In the genomic region with DNA sequence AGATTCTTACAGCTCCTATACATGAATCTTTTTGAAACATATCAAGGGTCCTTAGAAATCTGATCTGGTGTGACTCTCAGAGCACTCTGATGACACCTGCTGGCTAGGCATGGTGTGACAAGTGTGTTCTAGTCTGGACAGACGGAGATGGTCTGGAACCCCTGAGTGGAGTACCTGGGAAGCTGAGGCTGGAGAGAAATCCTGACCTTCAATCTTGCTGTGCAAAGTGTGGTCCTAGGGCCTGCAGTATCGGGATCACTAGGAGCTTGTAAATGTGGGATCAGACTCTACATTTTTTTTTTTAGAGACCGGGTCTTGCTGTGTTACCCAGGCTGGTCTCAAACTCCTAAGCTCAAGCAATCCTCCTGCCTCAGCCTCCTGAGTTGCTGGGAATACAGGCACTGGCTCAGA, we compare ENCODE assay signal across 8 cellular contexts.
DNase-seq lines count a peak whose midpoint lies in the region; FAIRE-seq and TF ChIP-seq lines count a peak whose summit lies in the region.

No MANE protein-coding gene starts in this region.

- H3K4me1 ChIP-seq in SJSA1 (replicated peaks) = no peaks in the 10 kb centered on the region
- no peaks in the 10 kb centered on the region for H3K4me1 ChIP-seq in prostate gland (replicated peaks)
- H3K4me1 ChIP-seq in vagina = no peaks in the 10 kb centered on the region

- CTCF ChIA-PET in BJ (lab: Yijun Ruan, JAX) = interaction anchor here (0.6 to 5.8 kb wide), 22 partner anchors 10 to 482 kb away, joined by 3 to 71 read pairs (median 4); no protein-coding TSS in a partner anchor

- peak; percentile 86 for FAIRE-seq in GM19239 (lab: Jason Lieb, UNC)

- H3K27ac ChIP-seq in SJSA1 (no peak overlapping the region), prostate gland (no peak overlapping the region), vagina (no peak overlapping the region)

- intact Hi-C loops in prostate gland (cut with DNase I) = loop anchor here (2.0 kb wide), 1 partner anchor 382 kb away; no protein-coding TSS in a partner anchor
- intact Hi-C loops in vagina (cut with DNase I) = no loop called here

- DNase-seq in BJ (ENCODE audit: low read depth) = no peak
- DNase-seq in GM19239 (ENCODE audit: insufficient read length, low spot score) = peak; percentile 47
- DNase-seq in LoVo (ENCODE audit: low spot score) = peak; percentile 71
- DNase-seq in SJSA1 (ENCODE audit: low read depth in 1 of 2, low spot score in 2 of 2) = peak; percentile 44 to 67
- peak; percentile 63 for DNase-seq in activated gamma-delta T cell treated with anti-CD3 and anti-CD28 coated beads, Interleukin-2, amount 50 U/mL, for 16 hours (ENCODE audit: low read depth)
- DNase-seq in glomerular endothelial cell (ENCODE audit: extremely low read depth, low read depth, low spot score) = peak; percentile 47
- peak; percentile 61 for DNase-seq in prostate gland (ENCODE audit: low spot score)
- no peak for DNase-seq in vagina (ENCODE audit: extremely low spot score in 2 of 2)

- H3K9me3 ChIP-seq in SJSA1 (replicated peaks) (no peaks in the 10 kb centered on the region), prostate gland (no peaks in the 10 kb centered on the region), vagina (no peaks in the 10 kb centered on the region)

- 34% methylated on average over 3 of the region's 3 CpGs for WGBS in prostate gland

- H3K4me3 ChIP-seq in BJ (ENCODE audit: low read depth, low read length) = no peak overlapping the region
- H3K4me3 ChIP-seq in SJSA1 = no peak overlapping the region
- H3K4me3 ChIP-seq in prostate gland = no peak overlapping the region
- no peak overlapping the region for H3K4me3 ChIP-seq in vagina

- TF ChIP-seq POLR2A in prostate gland (IDR thresholded peaks at IDR 0.05) (no peak), vagina (IDR thresholded peaks at IDR 0.05) (no peak)

- H3K27me3 ChIP-seq in BJ (ENCODE audit: control insufficient read depth, insufficient read depth, low read length) (no peaks in the 10 kb centered on the region), SJSA1 (replicated peaks) (no peaks in the 10 kb centered on the region), prostate gland (replicated peaks; ENCODE audit: insufficient read depth) (no peaks in the 10 kb centered on the region), vagina (no peaks in the 10 kb centered on the region)

- peak; percentile 85 for TF ChIP-seq CTCF in BJ (IDR thresholded peaks at IDR 0.05; ENCODE audit: insufficient read depth, low read depth, low read length)
- peak; percentile 52 to 78 (median 76) for TF ChIP-seq CTCF in prostate gland (IDR thresholded peaks at IDR 0.05)
- TF ChIP-seq CTCF in vagina (IDR thresholded peaks at IDR 0.05) = peak; percentile 59 to 69 (median 68)

- POLR2A ChIA-PET in BJ (lab: Charles Lee) = no interaction called here

- H3K36me3 ChIP-seq in BJ (ENCODE audit: control insufficient read depth, insufficient read depth, low read length) = no peaks in the 10 kb centered on the region
- H3K36me3 ChIP-seq in SJSA1 = no peaks in the 10 kb centered on the region
- no peaks in the 10 kb centered on the region for H3K36me3 ChIP-seq in prostate gland
- H3K36me3 ChIP-seq in vagina = no peaks in the 10 kb centered on the region

Comparison
In these comparisons a context has a peak if more than half of its experiments do, and no peak if none do; other contexts are left out.
1. DNase-seq: peak in GM19239 (single experiment), LoVo (single experiment), SJSA1 (2 of 2), activated gamma-delta T cell treated with anti-CD3 and anti-CD28 coated beads, Interleukin-2, amount 50 U/mL, for 16 hours (single experiment), glomerular endothelial cell (single experiment) and prostate gland (single experiment); none in BJ (single experiment) and vagina (0 of 2).
2. Peak in every context shown above with its lines, with median percentiles within 50 percentile points of each other: CTCF ChIP-seq.